7 cellular contexts compared by ENCODE assay signal in genomic region chr11:116135897-116136296, GRCh38.
"Had no signal": no experiment of that assay in that cellular context is flagged by ENCODE, and none has a peak within 500 bp of the region (broad histone marks: within the 10 kb centered on the region; RNA-seq: fewer than 3 reads in every experiment).

No MANE protein-coding gene starts in this region.

- FAIRE-seq: G401.6, GM12878, GM12891, GM18507, GM19239 had no signal

- H3K4me3 ChIP-seq: GM12878 had no signal

- ATAC-seq: GM12878 had no signal

- DNase-seq: GDM1, GF-D8 had no signal
